In the genomic region with DNA sequence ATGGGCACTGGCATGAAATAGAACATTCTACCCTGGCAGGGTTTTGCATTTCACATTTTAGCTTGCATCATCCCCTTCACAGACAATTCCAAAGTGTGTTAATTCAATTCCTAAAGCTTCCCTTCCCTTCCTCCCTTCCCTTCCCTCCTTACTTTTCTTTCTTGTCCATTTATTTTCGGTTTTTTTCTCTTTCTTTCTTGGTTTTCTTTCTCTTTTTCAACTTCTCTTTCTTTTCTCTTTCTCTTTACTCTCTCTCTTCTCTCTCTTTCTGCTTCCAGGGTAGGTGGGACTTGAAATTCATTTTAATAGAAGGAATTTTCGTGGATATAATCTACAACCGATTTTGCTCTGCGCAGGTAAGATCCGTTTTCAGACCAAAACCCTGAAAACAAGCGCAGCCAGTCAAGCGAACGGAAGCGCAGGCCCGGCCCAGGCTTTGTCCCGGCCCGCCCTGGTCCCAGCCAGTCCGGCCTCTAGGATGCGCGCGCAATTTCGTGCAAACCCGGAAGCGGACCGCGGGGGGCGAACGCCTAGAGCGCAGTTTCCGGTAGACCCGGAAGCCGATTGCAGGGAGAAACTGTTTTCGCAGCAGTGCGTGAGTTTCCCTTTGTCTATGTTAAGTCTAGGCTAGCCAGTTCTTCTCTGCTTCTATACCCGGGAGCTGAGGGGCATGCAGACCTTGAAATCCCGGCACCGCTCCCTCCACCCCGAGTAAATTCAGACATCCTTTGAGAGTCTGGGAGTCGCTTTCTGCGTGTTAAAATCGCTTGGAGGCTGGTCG, we compare ENCODE assay signal across 8 cellular contexts. TPM values are rescaled to one million over a fixed set of nuclear protein-coding genes. Genes with fewer than 3 reads are reported as not detected.
DNase-seq lines count a peak whose midpoint lies in the region; TF ChIP-seq lines count a peak whose summit lies in the region.

Gene ZNF528, plus strand, starts transcription at position 540 of the 781 bp plus-strand sequence. CDS start 4,165 bp downstream, outside the sequence.

- CTCF ChIA-PET in HEK293 (lab: Yijun Ruan, JAX) = interaction anchor here (0.5 to 0.7 kb wide), 2 partner anchors 108 to 294 kb away, joined by 3 to 4 read pairs; no protein-coding TSS in a partner anchor

- peak within 1 kb of the TSS; percentile 87 for H3K27ac Mint-ChIP-seq in chondrocyte (ENCODE audit: unreplicated experiment)

- peak within 1 kb of the TSS; percentile 95 for H3K4me3 ChIP-seq in HEK293 (ENCODE audit: low read depth, low read length)
- peak within 1 kb of the TSS; percentile 89 for H3K4me3 ChIP-seq in kidney epithelial cell (ENCODE audit: low read depth, low read length)

- no peaks in the 10 kb centered on the region for H3K9me3 ChIP-seq in HEK293 (ENCODE audit: control insufficient read depth, insufficient read depth, low read depth, low read length)

- peaks cover 69% of the 10 kb centered on the region for H3K9me3 Mint-ChIP-seq in chondrocyte (ENCODE audit: low read depth)

- H3K4me3 Mint-ChIP-seq in chondrocyte (ENCODE audit: unreplicated experiment) = peak within 1 kb of the TSS; percentile 58

- H3K27me3 Mint-ChIP-seq in chondrocyte (ENCODE audit: low read depth) = no peaks in the 10 kb centered on the region

- TF ChIP-seq CTCF in HEK293 (tag by site-specific recombination; IDR thresholded peaks at IDR 0.05) (no peak), chondrocyte (IDR thresholded peaks at IDR 0.05) (no peak), kidney epithelial cell (IDR thresholded peaks at IDR 0.05; ENCODE audit: insufficient read depth, low read length, poor library complexity, severe bottlenecking) (no peak)

- H3K27me3 ChIP-seq in kidney epithelial cell (ENCODE audit: control insufficient read depth, insufficient read depth, low read length) = no peaks in the 10 kb centered on the region

- DNase-seq in DMS 273 (lab: John Stamatoyannopoulos, UW; ENCODE audit: unreplicated experiment) = peak; percentile 98
- DNase-seq in NCI-H2171 (lab: John Stamatoyannopoulos, UW) = peak; percentile 91
- peak; percentile 93 to 94 for DNase-seq in activated CD4-positive, alpha-beta T cell treated with anti-CD3 and anti-CD28 coated beads for 4 hours
- no peak for DNase-seq in chondrocyte (ENCODE audit: low spot score)
- DNase-seq in kidney epithelial cell (ENCODE audit: low read depth) = peak; percentile 71
- DNase-seq in stimulated activated CD4-positive, alpha-beta T cell treated with anti-CD3 and anti-CD28 coated beads, Interleukin-15, amount 100 ng/mL, for 24 hours = peak; percentile 96
- DNase-seq in SKM-1 (lab: John Stamatoyannopoulos, UW; ENCODE audit: unreplicated experiment) = no peak

- H3K4me1 Mint-ChIP-seq in chondrocyte (ENCODE audit: low read depth) = no peaks in the 10 kb centered on the region

- H3K36me3 ChIP-seq in HEK293 (ENCODE audit: control insufficient read depth in 2 of 2, insufficient read depth in 1 of 2, low read length in 2 of 2) (peaks cover 0 to 59% of the 10 kb centered on the region in 2 experiments; a peak in 2 of 3 replicates), kidney epithelial cell (ENCODE audit: control insufficient read depth, insufficient read depth, low read length) (peaks cover 1% of the 10 kb centered on the region)

- no peaks in the 10 kb centered on the region for H3K4me1 ChIP-seq in HEK293 (ENCODE audit: control insufficient read depth, insufficient read depth, low read length)

- POLR2A ChIA-PET in HEK293 (lab: Yijun Ruan, JAX) = interaction anchor here (1.2 kb wide), 1 partner anchor 51 kb away, joined by 3 read pairs; no protein-coding TSS in a partner anchor

- peaks cover 6% of the 10 kb centered on the region for H3K36me3 Mint-ChIP-seq in chondrocyte (ENCODE audit: low read depth)

- no peak within 1 kb of the TSS; the same call in 1 of the 2 replicates for H3K27ac ChIP-seq in HEK293 (ENCODE audit: extremely low read depth, low read depth, low read length)

TF ChIP-seq in HEK293, 187 proteins besides CTCF, POLR2A, EP300 and RAD21 (continues in another document):
- TF ChIP-seq ZBTB21 (tag by site-specific recombination; IDR thresholded peaks at IDR 0.05) (0 out of 2 replicates have a peak, but pooled peaks have one; percentile 25), ZNF624 (tag by site-specific recombination; IDR thresholded peaks at IDR 0.05) (no peak), ZNF510 (tag by site-specific recombination; IDR thresholded peaks at IDR 0.05; ENCODE audit: insufficient replicate concordance) (no peak), ZNF155 (tag by site-specific recombination; IDR thresholded peaks at IDR 0.05) (no peak), ZNF600 (tag by site-specific recombination; IDR thresholded peaks at IDR 0.05) (no peak), ZNF169 (tag by site-specific recombination; IDR thresholded peaks at IDR 0.05) (0 out of 2 replicates have a peak, but pooled peaks have one; percentile 49), KLF16 (tag by site-specific recombination; IDR thresholded peaks at IDR 0.05) (peak; percentile 15; the same call in 1 of the 2 replicates), SCRT2 (tag by site-specific recombination; IDR thresholded peaks at IDR 0.05) (no peak), ZNF223 (tag by site-specific recombination; IDR thresholded peaks at IDR 0.05) (no peak), ZNF157 (tag by site-specific recombination; IDR thresholded peaks at IDR 0.05) (no peak), SP3 (tag by site-specific recombination; IDR thresholded peaks at IDR 0.05) (peak; percentile 23; the same call in 1 of the 2 replicates), ZBTB26 (tag by site-specific recombination; optimal IDR thresholded peaks at IDR 0.05) (peak; percentile 15), ZNF416 (tag by site-specific recombination; IDR thresholded peaks at IDR 0.05) (no peak), ZNF2 (tag by site-specific recombination; IDR thresholded peaks at IDR 0.05) (no peak), OVOL3 (tag by site-specific recombination; IDR thresholded peaks at IDR 0.05) (no peak), PRDM1 (tag by site-specific recombination; IDR thresholded peaks at IDR 0.05) (peak; percentile 98), ZEB2 (tag by site-specific recombination; IDR thresholded peaks at IDR 0.05) (no peak), ZNF354C (tag by site-specific recombination; IDR thresholded peaks at IDR 0.05; ENCODE audit: borderline replicate concordance, low read depth) (no peak), ZBTB17 (tag by site-specific recombination; IDR thresholded peaks at IDR 0.05) (no peak)
- TF ChIP-seq, protein P1, sequence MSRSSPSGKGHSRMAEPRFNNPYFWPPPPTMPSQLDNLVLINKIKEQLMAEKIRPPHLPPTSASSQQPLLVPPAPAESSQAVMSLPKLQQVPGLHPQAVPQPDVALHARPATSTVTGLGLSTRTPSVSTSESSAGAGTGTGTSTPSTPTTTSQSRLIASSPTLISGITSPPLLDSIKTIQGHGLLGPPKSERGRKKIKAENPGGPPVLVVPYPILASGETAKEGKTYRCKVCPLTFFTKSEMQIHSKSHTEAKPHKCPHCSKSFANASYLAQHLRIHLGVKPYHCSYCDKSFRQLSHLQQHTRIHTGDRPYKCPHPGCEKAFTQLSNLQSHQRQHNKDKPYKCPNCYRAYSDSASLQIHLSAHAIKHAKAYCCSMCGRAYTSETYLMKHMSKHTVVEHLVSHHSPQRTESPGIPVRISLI (tag by site-specific recombination; IDR thresholded peaks at IDR 0.05) = no peak
- TF ChIP-seq, protein P2, sequence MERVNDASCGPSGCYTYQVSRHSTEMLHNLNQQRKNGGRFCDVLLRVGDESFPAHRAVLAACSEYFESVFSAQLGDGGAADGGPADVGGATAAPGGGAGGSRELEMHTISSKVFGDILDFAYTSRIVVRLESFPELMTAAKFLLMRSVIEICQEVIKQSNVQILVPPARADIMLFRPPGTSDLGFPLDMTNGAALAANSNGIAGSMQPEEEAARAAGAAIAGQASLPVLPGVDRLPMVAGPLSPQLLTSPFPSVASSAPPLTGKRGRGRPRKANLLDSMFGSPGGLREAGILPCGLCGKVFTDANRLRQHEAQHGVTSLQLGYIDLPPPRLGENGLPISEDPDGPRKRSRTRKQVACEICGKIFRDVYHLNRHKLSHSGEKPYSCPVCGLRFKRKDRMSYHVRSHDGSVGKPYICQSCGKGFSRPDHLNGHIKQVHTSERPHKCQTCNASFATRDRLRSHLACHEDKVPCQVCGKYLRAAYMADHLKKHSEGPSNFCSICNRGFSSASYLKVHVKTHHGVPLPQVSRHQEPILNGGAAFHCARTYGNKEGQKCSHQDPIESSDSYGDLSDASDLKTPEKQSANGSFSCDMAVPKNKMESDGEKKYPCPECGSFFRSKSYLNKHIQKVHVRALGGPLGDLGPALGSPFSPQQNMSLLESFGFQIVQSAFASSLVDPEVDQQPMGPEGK (tag by site-specific recombination; IDR thresholded peaks at IDR 0.05) = no peak
- TF ChIP-seq, protein P3, sequence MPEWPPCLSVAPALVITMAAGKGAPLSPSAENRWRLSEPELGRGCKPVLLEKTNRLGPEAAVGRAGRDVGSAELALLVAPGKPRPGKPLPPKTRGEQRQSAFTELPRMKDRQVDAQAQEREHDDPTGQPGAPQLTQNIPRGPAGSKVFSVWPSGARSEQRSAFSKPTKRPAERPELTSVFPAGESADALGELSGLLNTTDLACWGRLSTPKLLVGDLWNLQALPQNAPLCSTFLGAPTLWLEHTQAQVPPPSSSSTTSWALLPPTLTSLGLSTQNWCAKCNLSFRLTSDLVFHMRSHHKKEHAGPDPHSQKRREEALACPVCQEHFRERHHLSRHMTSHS (tag by site-specific recombination; IDR thresholded peaks at IDR 0.05) = no peak

RNA-seq across cellular contexts. Expression of gene ZNF528, which starts in this region (rescaled TPM):
- total RNA-seq in chondrocyte (2.1 to 3.2 TPM (median 2.3 TPM) in 3 replicates), kidney epithelial cell (17.3 and 22.4 TPM in 2 replicates)

Comparison
In these comparisons a context has a peak if more than half of its experiments do, and no peak if none do; other contexts are left out.
1. DNase-seq: peak in DMS 273 (single experiment), NCI-H2171 (single experiment), activated CD4-positive, alpha-beta T cell treated with anti-CD3 and anti-CD28 coated beads for 4 hours (2 of 2), kidney epithelial cell (single experiment) and stimulated activated CD4-positive, alpha-beta T cell treated with anti-CD3 and anti-CD28 coated beads, Interleukin-15, amount 100 ng/mL, for 24 hours (single experiment); none in chondrocyte (single experiment) and SKM-1 (single experiment).